10 cellular contexts compared by ENCODE assay signal in genomic region chr10:30581779-30582380, GRCh38. TPM values are rescaled to one million over a fixed set of nuclear protein-coding genes. Genes with fewer than 3 reads are reported as not detected.
DNase-seq lines count a peak whose midpoint lies in the region; ATAC-seq and TF ChIP-seq lines count a peak whose summit lies in the region.
"Had no signal": no experiment of that assay in that cellular context is flagged by ENCODE, and none has a peak within 500 bp of the region (broad histone marks: within the 10 kb centered on the region; RNA-seq: fewer than 3 reads in every experiment).

No MANE protein-coding gene starts in this region.

- no peak overlapping the region for H2BK15ac ChIP-seq in IMR-90 (ENCODE audit: low read depth, low read length)

- no peak for TF ChIP-seq POLR2A in IMR-90 (IDR thresholded peaks at IDR 0.05; ENCODE audit: low read depth, low read length)
- no peak for TF ChIP-seq POLR2A in suprapubic skin (IDR thresholded peaks at IDR 0.05)

- H3K4me2 ChIP-seq in IMR-90 (ENCODE audit: low read depth, low read length) = no peak overlapping the region

- H3K36me3 ChIP-seq in IMR-90 (ENCODE audit: control insufficient read depth, insufficient read depth, low read length) = no peaks in the 10 kb centered on the region
- no peaks in the 10 kb centered on the region for H3K36me3 ChIP-seq in suprapubic skin

- intact Hi-C loops in IMR-90 (cut with micrococcal nuclease) = loop anchor here (5.0 kb wide), 1 partner anchor 170 kb away; no protein-coding TSS in a partner anchor
- intact Hi-C loops in activated CD4-positive, alpha-beta memory T cell treated with anti-CD3 and anti-CD28 coated beads for 36 hours (cut with micrococcal nuclease) = no loop called here

- no peak overlapping the region for H3K27ac Mint-ChIP-seq in activated naive CD4-positive, alpha-beta T cell treated with anti-CD3 and anti-CD28 coated beads, Interleukin-2, amount 10 ng/mL, durations not matched to agents 7 days and 5 days
- no peak overlapping the region for H3K27ac Mint-ChIP-seq in activated CD4-positive, alpha-beta memory T cell treated with anti-CD3 and anti-CD28 coated beads for 36 hours

- H4K91ac ChIP-seq in IMR-90 (ENCODE audit: insufficient read depth, low read depth, low read length) = no peak overlapping the region

- H2BK20ac ChIP-seq in IMR-90 (ENCODE audit: low read depth, low read length) = no peak overlapping the region

- H3K36me3 Mint-ChIP-seq in activated naive CD4-positive, alpha-beta T cell treated with anti-CD3 and anti-CD28 coated beads, Interleukin-2, amount 10 ng/mL, durations not matched to agents 7 days and 5 days = no peaks in the 10 kb centered on the region
- H3K36me3 Mint-ChIP-seq in activated CD4-positive, alpha-beta memory T cell treated with anti-CD3 and anti-CD28 coated beads for 36 hours = no peaks in the 10 kb centered on the region

- no peak overlapping the region for H2AK9ac ChIP-seq in IMR-90 (replicated peaks; ENCODE audit: low read depth, low read length, poor library complexity)

- H2BK5ac ChIP-seq in IMR-90 (ENCODE audit: low read depth, low read length, poor library complexity, severe bottlenecking) = no peak overlapping the region

- no peak overlapping the region for H3K4me3 ChIP-seq in IMR-90 (ENCODE audit: insufficient read depth, low read depth, low read length)
- no peak overlapping the region for H3K4me3 ChIP-seq in suprapubic skin

- POLR2A ChIA-PET in IMR-90 (lab: Charles Lee; ENCODE audit: unreplicated experiment) = no interaction called here
- POLR2A ChIA-PET in activated CD4-positive, alpha-beta memory T cell treated with anti-CD3 and anti-CD28 coated beads for 36 hours (lab: Charles Lee) = interaction anchor here (0.7 kb wide), 1 partner anchor 118 kb away, joined by 4 read pairs; no protein-coding TSS in a partner anchor

- peak; percentile 44 for TF ChIP-seq RAD21 in IMR-90 (IDR thresholded peaks at IDR 0.05; ENCODE audit: low read length)

- TF ChIP-seq CTCF in IMR-90 (conservative IDR thresholded peaks at IDR 0.05; ENCODE audit: low read depth, low read length) (peak; percentile 72), suprapubic skin (IDR thresholded peaks at IDR 0.05) (peak; percentile 29 to 60)

- peak; percentile 46 for DNase-seq in activated naive CD4-positive, alpha-beta T cell treated with anti-CD3 and anti-CD28 coated beads, Interleukin-2, amount 10 ng/mL, durations not matched to agents 7 days and 5 days
- no peak for DNase-seq in activated naive CD4-positive, alpha-beta T cell treated with anti-CD3 and anti-CD28 coated beads, Interleukin-2, amount 50 U/mL, for 16 hours
- DNase-seq in IMR-90 = peak; percentile 54
- DNase-seq in activated CD4-positive, alpha-beta memory T cell treated with anti-CD3 and anti-CD28 coated beads for 36 hours = peak; percentile 28
- peak; percentile 68 for DNase-seq in iPS-NIHi7 (ENCODE audit: extremely low spot score)
- no peak for DNase-seq in suprapubic skin (ENCODE audit: low spot score in 2 of 2)
- DNase-seq in NCI-H146 (lab: John Stamatoyannopoulos, UW) = no peak

- H3K79me1 ChIP-seq in IMR-90 (ENCODE audit: low read depth in 1 of 2, low read length in 2 of 2) = no peaks in the 10 kb centered on the region

- dilution Hi-C loops in IMR-90 (cut with HindIII; ENCODE audit: low sequenced_read_pairs, unreplicated experiment) = no loop called here

- H2BK120ac ChIP-seq in IMR-90 (ENCODE audit: low read depth, low read length) = no peak overlapping the region

- no peak overlapping the region for H4K5ac ChIP-seq in IMR-90 (ENCODE audit: low read depth, low read length)

- no peaks in the 10 kb centered on the region for H4K20me1 ChIP-seq in IMR-90 (ENCODE audit: insufficient read depth, low read length)

- no peak for TF ChIP-seq EP300 in suprapubic skin (IDR thresholded peaks at IDR 0.05)

- H2AK5ac ChIP-seq in IMR-90 (ENCODE audit: low read depth, low read length) = no peak overlapping the region

- no peak overlapping the region for H3K23ac ChIP-seq in IMR-90 (ENCODE audit: low read depth, low read length)

- H4K8ac ChIP-seq in IMR-90 (ENCODE audit: low read depth in 2 of 2, low read length in 2 of 2) = no peak overlapping the region

- no TSS peak for BruUV-seq in IMR-90 (replicated peaks; lab: Mats Ljungman, UMichigan)

- peaks cover 2% of the 10 kb centered on the region; the same call in 1 of the 2 replicates for H3K4me1 ChIP-seq in IMR-90 (ENCODE audit: control insufficient read depth, insufficient read depth, low read length)
- peaks cover 12% of the 10 kb centered on the region for H3K4me1 ChIP-seq in suprapubic skin

- CTCF ChIA-PET in activated naive CD4-positive, alpha-beta T cell treated with anti-CD3 and anti-CD28 coated beads, Interleukin-2, amount 10 ng/mL, durations not matched to agents 7 days and 5 days (lab: Charles Lee) = interaction anchor here (0.9 to 4.0 kb wide), 22 partner anchors 10 to 235 kb away, joined by 3 to 49 read pairs (median 6); partner anchors contain the start of gene LYZL2
- CTCF ChIA-PET in IMR-90 (lab: Yijun Ruan, JAX) = interaction anchor here (0.6 to 2.5 kb wide), 8 partner anchors 9 to 349 kb away, joined by 3 to 14 read pairs (median 3); no protein-coding TSS in a partner anchor
- CTCF ChIA-PET in activated CD4-positive, alpha-beta memory T cell treated with anti-CD3 and anti-CD28 coated beads for 36 hours (lab: Charles Lee) = interaction anchor here (0.7 to 5.0 kb wide), 38 partner anchors 10 to 981 kb away, joined by 3 to 77 read pairs (median 4); partner anchors contain the start of gene MAP3K8

- H3K27me3 Mint-ChIP-seq in activated naive CD4-positive, alpha-beta T cell treated with anti-CD3 and anti-CD28 coated beads, Interleukin-2, amount 10 ng/mL, durations not matched to agents 7 days and 5 days = peaks cover 19% of the 10 kb centered on the region
- H3K27me3 Mint-ChIP-seq in activated CD4-positive, alpha-beta memory T cell treated with anti-CD3 and anti-CD28 coated beads for 36 hours = peaks cover 3% of the 10 kb centered on the region

- in situ Hi-C loops in IMR-90 (cut with MboI; ENCODE audit: low sequenced_read_pairs) = no loop called here

- no peak overlapping the region for H3K18ac ChIP-seq in IMR-90 (ENCODE audit: low read depth, low read length)

- H3K14ac ChIP-seq in IMR-90 (replicated peaks; ENCODE audit: low read depth, low read length) = no peak overlapping the region; the same call in 1 of the 2 replicates

- no peak overlapping the region for H3K27ac ChIP-seq in IMR-90 (ENCODE audit: insufficient read depth, low read length)
- no peak overlapping the region for H3K27ac ChIP-seq in suprapubic skin

- H3K4me3 Mint-ChIP-seq in activated naive CD4-positive, alpha-beta T cell treated with anti-CD3 and anti-CD28 coated beads, Interleukin-2, amount 10 ng/mL, durations not matched to agents 7 days and 5 days = no peak overlapping the region
- H3K4me3 Mint-ChIP-seq in activated CD4-positive, alpha-beta memory T cell treated with anti-CD3 and anti-CD28 coated beads for 36 hours = no peak overlapping the region

- no peak overlapping the region for H2AFZ ChIP-seq in IMR-90 (replicated peaks; ENCODE audit: low read length, poor library complexity)

- H3K9me1 ChIP-seq in IMR-90 (ENCODE audit: insufficient read depth, low read length) = peaks cover 5% of the 10 kb centered on the region

- WGBS in IMR-90 (ENCODE audit: extremely low coverage in 2 of 2, insufficient read length in 1 of 2), 2 experiments = no CpG with 5 or more reads among the region's 3 CpGs
- WGBS in suprapubic skin = 41% methylated on average over 3 of the region's 3 CpGs

- no peak overlapping the region for H3K56ac ChIP-seq in IMR-90 (ENCODE audit: extremely low read depth, insufficient read depth, low read length)

- no peak overlapping the region for H3K9ac ChIP-seq in IMR-90 (ENCODE audit: low read depth, low read length)

- ATAC-seq in IMR-90 (ENCODE audit: low read depth) (peak; percentile 79), HG02763 (IDR thresholded peaks at IDR 0.05; ENCODE audit: unreplicated experiment) (no peak)

- H3K9me3 ChIP-seq in IMR-90 (ENCODE audit: control insufficient read depth, insufficient read depth, low read length) = no peaks in the 10 kb centered on the region
- no peaks in the 10 kb centered on the region for H3K9me3 ChIP-seq in suprapubic skin

- peaks cover 23% of the 10 kb centered on the region for H3K27me3 ChIP-seq in IMR-90 (ENCODE audit: control insufficient read depth, insufficient read depth, low read length)
- H3K27me3 ChIP-seq in suprapubic skin = no peaks in the 10 kb centered on the region

- no peak overlapping the region for H3K4ac ChIP-seq in IMR-90 (ENCODE audit: low read depth, low read length)

- H3K4me1 Mint-ChIP-seq in activated naive CD4-positive, alpha-beta T cell treated with anti-CD3 and anti-CD28 coated beads, Interleukin-2, amount 10 ng/mL, durations not matched to agents 7 days and 5 days = peaks cover 7% of the 10 kb centered on the region
- peaks cover 5% of the 10 kb centered on the region for H3K4me1 Mint-ChIP-seq in activated CD4-positive, alpha-beta memory T cell treated with anti-CD3 and anti-CD28 coated beads for 36 hours (ENCODE audit: low read depth)

- H3K9me3 Mint-ChIP-seq in activated naive CD4-positive, alpha-beta T cell treated with anti-CD3 and anti-CD28 coated beads, Interleukin-2, amount 10 ng/mL, durations not matched to agents 7 days and 5 days = no peaks in the 10 kb centered on the region
- H3K9me3 Mint-ChIP-seq in activated CD4-positive, alpha-beta memory T cell treated with anti-CD3 and anti-CD28 coated beads for 36 hours = no peaks in the 10 kb centered on the region

TF ChIP-seq in IMR-90, 13 proteins besides CTCF, POLR2A, EP300 and RAD21:
- TF ChIP-seq BHLHE40 (IDR thresholded peaks at IDR 0.05; ENCODE audit: low read depth, low read length) = no peak
- TF ChIP-seq SMC3 (IDR thresholded peaks at IDR 0.05; ENCODE audit: low read depth, low read length) = peak; percentile 40; the same call in 1 of the 2 replicates

RNA-seq across cellular contexts. Expression of gene LYZL2, which starts 47.7 kb away (rescaled TPM):
- total RNA-seq in IMR-90 (2012; rRNA removed) = not detected in 2 replicates
- not detected in 2 replicates for polyA plus RNA-seq in IMR-90 (2012; rRNA removed)
- polyA plus RNA-seq in IMR-90 (2012; cell fraction: cytosol; rRNA removed) = not detected in 2 replicates
- polyA plus RNA-seq in IMR-90 (2012; cell fraction: nucleus; rRNA removed; ENCODE audit: low replicate concordance) = not detected in 2 replicates
- total RNA-seq in activated CD4-positive, alpha-beta memory T cell treated with anti-CD3 and anti-CD28 coated beads for 36 hours = not detected
- not detected for total RNA-seq in suprapubic skin
- total RNA-seq: glomerular endothelial cell, urinary bladder had no signal
- polyA plus RNA-seq: urinary bladder had no signal

Comparison
In these comparisons a context has a peak if more than half of its experiments do, and no peak if none do; other contexts are left out.
1. DNase-seq: peak in activated naive CD4-positive, alpha-beta T cell treated with anti-CD3 and anti-CD28 coated beads, Interleukin-2, amount 10 ng/mL, durations not matched to agents 7 days and 5 days (single experiment), IMR-90 (single experiment), activated CD4-positive, alpha-beta memory T cell treated with anti-CD3 and anti-CD28 coated beads for 36 hours (single experiment) and iPS-NIHi7 (single experiment); none in activated naive CD4-positive, alpha-beta T cell treated with anti-CD3 and anti-CD28 coated beads, Interleukin-2, amount 50 U/mL, for 16 hours (single experiment), suprapubic skin (0 of 2) and NCI-H146 (single experiment).